In genomic region chr13:78762825-78763224, GRCh38 we compare ENCODE assay signal across 1 cellular context.
TF ChIP-seq lines count a peak whose summit lies in the region.

No MANE protein-coding gene starts in this region.

TF ChIP-seq in WTC11, 78 proteins besides CTCF, POLR2A, EP300 and RAD21 (continued from another document):
- TF ChIP-seq, protein P1, sequence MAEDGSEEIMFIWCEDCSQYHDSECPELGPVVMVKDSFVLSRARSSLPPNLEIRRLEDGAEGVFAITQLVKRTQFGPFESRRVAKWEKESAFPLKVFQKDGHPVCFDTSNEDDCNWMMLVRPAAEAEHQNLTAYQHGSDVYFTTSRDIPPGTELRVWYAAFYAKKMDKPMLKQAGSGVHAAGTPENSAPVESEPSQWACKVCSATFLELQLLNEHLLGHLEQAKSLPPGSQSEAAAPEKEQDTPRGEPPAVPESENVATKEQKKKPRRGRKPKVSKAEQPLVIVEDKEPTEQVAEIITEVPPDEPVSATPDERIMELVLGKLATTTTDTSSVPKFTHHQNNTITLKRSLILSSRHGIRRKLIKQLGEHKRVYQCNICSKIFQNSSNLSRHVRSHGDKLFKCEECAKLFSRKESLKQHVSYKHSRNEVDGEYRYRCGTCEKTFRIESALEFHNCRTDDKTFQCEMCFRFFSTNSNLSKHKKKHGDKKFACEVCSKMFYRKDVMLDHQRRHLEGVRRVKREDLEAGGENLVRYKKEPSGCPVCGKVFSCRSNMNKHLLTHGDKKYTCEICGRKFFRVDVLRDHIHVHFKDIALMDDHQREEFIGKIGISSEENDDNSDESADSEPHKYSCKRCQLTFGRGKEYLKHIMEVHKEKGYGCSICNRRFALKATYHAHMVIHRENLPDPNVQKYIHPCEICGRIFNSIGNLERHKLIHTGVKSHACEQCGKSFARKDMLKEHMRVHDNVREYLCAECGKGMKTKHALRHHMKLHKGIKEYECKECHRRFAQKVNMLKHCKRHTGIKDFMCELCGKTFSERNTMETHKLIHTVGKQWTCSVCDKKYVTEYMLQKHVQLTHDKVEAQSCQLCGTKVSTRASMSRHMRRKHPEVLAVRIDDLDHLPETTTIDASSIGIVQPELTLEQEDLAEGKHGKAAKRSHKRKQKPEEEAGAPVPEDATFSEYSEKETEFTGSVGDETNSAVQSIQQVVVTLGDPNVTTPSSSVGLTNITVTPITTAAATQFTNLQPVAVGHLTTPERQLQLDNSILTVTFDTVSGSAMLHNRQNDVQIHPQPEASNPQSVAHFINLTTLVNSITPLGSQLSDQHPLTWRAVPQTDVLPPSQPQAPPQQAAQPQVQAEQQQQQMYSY (CRISPR knock-in tag; IDR thresholded peaks at IDR 0.05): no peak
- TF ChIP-seq CREB1 (CRISPR knock-in tag; IDR thresholded peaks at IDR 0.05): no peak
